In genomic region chr6:21479140-21479539, GRCh38 we compare ENCODE assay signal across 9 cellular contexts.
DNase-seq lines count a peak whose midpoint lies in the region; TF ChIP-seq lines count a peak whose summit lies in the region.
"Had no signal": no experiment of that assay in that cellular context is flagged by ENCODE, and none has a peak within 500 bp of the region (broad histone marks: within the 10 kb centered on the region; RNA-seq: fewer than 3 reads in every experiment).

No MANE protein-coding gene starts in this region.

- no peak for TF ChIP-seq CTCF in dorsolateral prefrontal cortex (IDR thresholded peaks at IDR 0.05 in 54 of 56, conservative IDR thresholded peaks at IDR 0.05 in 2 of 56; ENCODE audit: low read depth in 1 of 56, partially characterized antibody in 56 of 56)
- TF ChIP-seq CTCF in uterus (IDR thresholded peaks at IDR 0.05): no peak

- peak overlapping the region in 56 of 59 donors; percentile 5 to 60 (median 46) for H3K4me3 ChIP-seq in dorsolateral prefrontal cortex
- H3K4me3 ChIP-seq in uterus: peak overlapping the region; percentile 4 to 15

- no peaks in the 10 kb centered on the region for H3K9me3 ChIP-seq in uterus

- DNase-seq in NCI-H748 (lab: John Stamatoyannopoulos, UW; ENCODE audit: unreplicated experiment): peak; percentile 59
- no peak for DNase-seq in NCI-H748 treated with DMSO at 0.1 percent for 48 hours (lab: John Stamatoyannopoulos, UW)
- DNase-seq in dorsolateral prefrontal cortex: peak in 1 of 10 donors; percentile 8
- DNase-seq in medulla oblongata (ENCODE audit: extremely low spot score): peak; percentile 8
- DNase-seq in uterus: peak in 1 of 2 donors; percentile 31
- DNase-seq in occipital lobe (lab: John Stamatoyannopoulos, UW): no peak
- no peak for DNase-seq in NCI-H1417 treated with DMSO at 0.1 percent for 48 hours (lab: John Stamatoyannopoulos, UW)
- no peak for DNase-seq in activated CD4-positive, alpha-beta T cell treated with anti-CD3 and anti-CD28 coated beads for 4 hours

- TF ChIP-seq POLR2A in uterus (IDR thresholded peaks at IDR 0.05): no peak

- intact Hi-C loops in dorsolateral prefrontal cortex (cut with DNase I) (no loop called here), uterus (cut with DNase I; ENCODE audit: low total_unique reads) (no loop called here)

- H3K27ac ChIP-seq in dorsolateral prefrontal cortex (no peak overlapping the region), uterus (peak overlapping the region; percentile 62 to 72)
- H3K27ac ChIP-seq: HL-60 had no signal

- H3K27me3 ChIP-seq in dorsolateral prefrontal cortex (peaks cover 0 to 17% (median 0%) of the 10 kb centered on the region in 45 donors), uterus (no peaks in the 10 kb centered on the region)

- H3K4me1 ChIP-seq in uterus: no peaks in the 10 kb centered on the region

- H3K36me3 ChIP-seq in uterus: no peaks in the 10 kb centered on the region

Comparison
In these comparisons a context has a peak if more than half of its experiments do, and no peak if none do; other contexts are left out.
1. DNase-seq: peak in NCI-H748 (single experiment) and medulla oblongata (single experiment); none in NCI-H748 treated with DMSO at 0.1 percent for 48 hours (single experiment), occipital lobe (single experiment), NCI-H1417 treated with DMSO at 0.1 percent for 48 hours (single experiment) and activated CD4-positive, alpha-beta T cell treated with anti-CD3 and anti-CD28 coated beads for 4 hours (0 of 2).
2. H3K27ac ChIP-seq: peak in uterus (2 of 2); none in dorsolateral prefrontal cortex (0 of 59).